In the genomic region with DNA sequence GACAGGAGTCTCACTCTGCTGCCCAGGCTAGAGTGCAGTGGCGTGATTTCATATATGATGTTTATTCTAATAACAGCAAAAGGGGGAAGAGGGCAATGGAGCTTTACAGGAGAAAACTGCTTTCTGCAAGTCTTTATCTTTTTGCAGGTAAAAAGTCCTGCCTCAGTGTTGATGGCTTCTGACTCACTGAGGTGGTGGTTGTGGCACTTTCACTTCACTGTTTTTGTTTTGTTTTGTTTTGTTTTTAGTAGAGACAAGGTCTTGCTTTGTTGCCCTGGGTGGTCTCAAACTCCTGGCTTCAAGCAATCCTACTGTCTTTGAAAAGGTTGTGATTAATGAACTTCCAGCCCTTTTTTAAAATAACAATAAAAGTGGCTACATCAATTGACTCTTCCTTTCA, we compare ENCODE assay signal across 20 cellular contexts.
DNase-seq lines count a peak whose midpoint lies in the region; ATAC-seq, FAIRE-seq and TF ChIP-seq lines count a peak whose summit lies in the region.
"Had no signal": no experiment of that assay in that cellular context is flagged by ENCODE, and none has a peak within 500 bp of the region (broad histone marks: within the 10 kb centered on the region; RNA-seq: fewer than 3 reads in every experiment).

No MANE protein-coding gene starts in this region.

- in situ Hi-C loops in GM12878 (cut with MboI): no loop called here

- no peaks in the 10 kb centered on the region for H3K27me3 ChIP-seq in GM12878 (replicated peaks in 1 of 2; ENCODE audit: control insufficient read depth in 2 of 2, insufficient read depth in 2 of 2, low read length in 1 of 2)
- H3K27me3 ChIP-seq: BLaER1 had no signal

- H3K27ac Mint-ChIP-seq in activated CD8-positive, alpha-beta T cell treated with anti-CD3 and anti-CD28 coated beads, Interleukin-2, amount 10 ng/mL, durations not matched to agents 7 days and 5 days: no peak overlapping the region
- no peak overlapping the region for H3K27ac Mint-ChIP-seq in activated CD8-positive, alpha-beta T cell treated with anti-CD3 and anti-CD28 coated beads for 36 hours
- H3K27ac Mint-ChIP-seq: CD4-positive, alpha-beta memory T cell; HFFc6 had no signal

- TF ChIP-seq RAD21 in GM12878 (IDR thresholded peaks at IDR 0.05; ENCODE audit: insufficient read depth, low read depth, low read length): no peak

- peaks cover 6% of the 10 kb centered on the region for H3K36me3 Mint-ChIP-seq in activated CD8-positive, alpha-beta T cell treated with anti-CD3 and anti-CD28 coated beads, Interleukin-2, amount 10 ng/mL, durations not matched to agents 7 days and 5 days (ENCODE audit: low read depth)
- peaks cover 5% of the 10 kb centered on the region for H3K36me3 Mint-ChIP-seq in activated CD8-positive, alpha-beta T cell treated with anti-CD3 and anti-CD28 coated beads for 36 hours (ENCODE audit: low read depth)
- H3K36me3 Mint-ChIP-seq: CD14-positive monocyte had no signal

- no peak for TF ChIP-seq POLR2A in GM12878 (IDR thresholded peaks at IDR 0.05; ENCODE audit: low read depth, low read length)

- peaks cover 6% of the 10 kb centered on the region for H3K9me3 ChIP-seq in GM12878 (replicated peaks; ENCODE audit: control insufficient read depth, insufficient read depth, low read length)

- 0% methylated on average over 1 of the region's 1 CpG for WGBS in GM12878 (ENCODE audit: insufficient coverage, insufficient replicate concordance, low lambda C conversion rate, missing lambda C conversion rate)

- H3K79me2 ChIP-seq in GM12878 (ENCODE audit: control insufficient read depth, insufficient read depth, low read length): no peaks in the 10 kb centered on the region

- no peak for DNase-seq in activated CD8-positive, alpha-beta T cell treated with anti-CD3 and anti-CD28 coated beads, Interleukin-2, amount 10 ng/mL, durations not matched to agents 7 days and 5 days
- DNase-seq in activated CD8-positive, alpha-beta T cell treated with anti-CD3 and anti-CD28 coated beads for 36 hours: no peak
- no peak for DNase-seq in GM12878 (ENCODE audit: low read depth, low spot score)
- DNase-seq: 8988T; CD4-positive, alpha-beta memory T cell; DMS153; DMS79; GF-D8; GOT3; H7; HFFc6 had no signal

- peak overlapping the region; percentile 28; the same call in 1 of the 2 replicates for H2AFZ ChIP-seq in GM12878 (ENCODE audit: control insufficient read depth, low read depth, low read length)

- H3K27me3 Mint-ChIP-seq in activated CD8-positive, alpha-beta T cell treated with anti-CD3 and anti-CD28 coated beads, Interleukin-2, amount 10 ng/mL, durations not matched to agents 7 days and 5 days (ENCODE audit: low read depth): peaks cover 19% of the 10 kb centered on the region
- H3K27me3 Mint-ChIP-seq in activated CD8-positive, alpha-beta T cell treated with anti-CD3 and anti-CD28 coated beads for 36 hours: peaks cover 8% of the 10 kb centered on the region

- RAD21 ChIA-PET in GM12878 (lab: Charles Lee; ENCODE audit: unreplicated experiment): interaction anchor here (1.4 kb wide), 1 partner anchor 41 kb away, joined by 3 read pairs; no protein-coding TSS in a partner anchor

- no peak for TF ChIP-seq EP300 in GM12878 (IDR thresholded peaks at IDR 0.05; ENCODE audit: borderline replicate concordance in 1 of 2, control insufficient read depth in 1 of 2, low read depth in 2 of 2, low read length in 2 of 2)

- no TSS peak for BruUV-seq in GM12878 (replicated peaks; lab: Mats Ljungman, UMichigan)

- no peak for FAIRE-seq in GM12878 (lab: Jason Lieb, UNC)
- FAIRE-seq: GM12892 had no signal

- H3K4me2 ChIP-seq in GM12878 (ENCODE audit: control insufficient read depth, insufficient read depth): peak overlapping the region; percentile 2; the same call in 1 of the 2 replicates
- H3K4me2 ChIP-seq: BLaER1 had no signal

- peaks cover 6% of the 10 kb centered on the region for H3K4me1 ChIP-seq in GM12878 (ENCODE audit: control insufficient read depth, insufficient read depth, low read length)
- H3K4me1 ChIP-seq: BLaER1 had no signal

- no peak overlapping the region for H3K4me3 Mint-ChIP-seq in activated CD8-positive, alpha-beta T cell treated with anti-CD3 and anti-CD28 coated beads, Interleukin-2, amount 10 ng/mL, durations not matched to agents 7 days and 5 days
- H3K4me3 Mint-ChIP-seq in activated CD8-positive, alpha-beta T cell treated with anti-CD3 and anti-CD28 coated beads for 36 hours: no peak overlapping the region
- H3K4me3 Mint-ChIP-seq: CD14-positive monocyte; CD4-positive, alpha-beta memory T cell; HFFc6 had no signal

- TF ChIP-seq CTCF in activated CD8-positive, alpha-beta T cell treated with anti-CD3 and anti-CD28 coated beads for 36 hours (IDR thresholded peaks at IDR 0.05): no peak
- TF ChIP-seq CTCF in GM12878 (IDR thresholded peaks at IDR 0.05 in 2 of 3, conservative IDR thresholded peaks at IDR 0.05 in 1 of 3; ENCODE audit: control insufficient read depth in 2 of 3, extremely low read depth in 1 of 3, insufficient read depth in 1 of 3, low read depth in 3 of 3, low read length in 3 of 3): no peak

- no peak overlapping the region for H3K4me3 ChIP-seq in GM12878
- H3K4me3 ChIP-seq: BLaER1 had no signal

- H3K36me3 ChIP-seq in GM12878 (ENCODE audit: control insufficient read depth in 2 of 2, insufficient read depth in 2 of 2, low read length in 1 of 2): no peaks in the 10 kb centered on the region

- ATAC-seq in activated CD8-positive, alpha-beta T cell treated with anti-CD3 and anti-CD28 coated beads, Interleukin-2, amount 10 ng/mL, durations not matched to agents 7 days and 5 days: peak; percentile 36
- ATAC-seq in activated CD8-positive, alpha-beta T cell treated with anti-CD3 and anti-CD28 coated beads for 36 hours: no peak
- peak; percentile 40 for ATAC-seq in HG02610 (IDR thresholded peaks at IDR 0.05; ENCODE audit: unreplicated experiment)
- ATAC-seq in GM12878: peak; percentile 79
- no peak for ATAC-seq in HG03196 (IDR thresholded peaks at IDR 0.05; ENCODE audit: unreplicated experiment)
- ATAC-seq in HG03460 (IDR thresholded peaks at IDR 0.05; ENCODE audit: unreplicated experiment): no peak
- no peak for ATAC-seq in GM21825 (IDR thresholded peaks at IDR 0.05; ENCODE audit: unreplicated experiment)
- ATAC-seq: HCT116 had no signal

- SMC1A ChIA-PET in GM12878 (lab: Charles Lee; ENCODE audit: uncharacterized antibody, unreplicated experiment): no interaction called here

- H3K27ac ChIP-seq in GM12878 (ENCODE audit: control insufficient read depth, insufficient read depth): peak overlapping the region; percentile 14; the same call in 1 of the 2 replicates
- H3K27ac ChIP-seq: BLaER1, HL-60 had no signal

- CTCF ChIA-PET in activated CD8-positive, alpha-beta T cell treated with anti-CD3 and anti-CD28 coated beads, Interleukin-2, amount 10 ng/mL, durations not matched to agents 7 days and 5 days (lab: Charles Lee): no interaction called here
- CTCF ChIA-PET in activated CD8-positive, alpha-beta T cell treated with anti-CD3 and anti-CD28 coated beads for 36 hours (lab: Charles Lee): no interaction called here
- CTCF ChIA-PET in GM12878 (lab: Yijun Ruan, JAX): no interaction called here

- POLR2A ChIA-PET in activated CD8-positive, alpha-beta T cell treated with anti-CD3 and anti-CD28 coated beads, Interleukin-2, amount 10 ng/mL, durations not matched to agents 7 days and 5 days (lab: Charles Lee): no interaction called here
- POLR2A ChIA-PET in activated CD8-positive, alpha-beta T cell treated with anti-CD3 and anti-CD28 coated beads for 36 hours (lab: Charles Lee): no interaction called here
- POLR2A ChIA-PET in GM12878 (lab: Charles Lee): interaction anchor here (0.6 kb wide), 1 partner anchor 1924 kb away, joined by 4 read pairs; no protein-coding TSS in a partner anchor

- intact Hi-C loops in activated CD8-positive, alpha-beta T cell treated with anti-CD3 and anti-CD28 coated beads for 36 hours (cut with micrococcal nuclease): no loop called here
- intact Hi-C loops in GM12878 (cut with micrococcal nuclease; ENCODE audit: unreplicated experiment): no loop called here

- peaks cover 13% of the 10 kb centered on the region for H3K9me3 Mint-ChIP-seq in activated CD8-positive, alpha-beta T cell treated with anti-CD3 and anti-CD28 coated beads, Interleukin-2, amount 10 ng/mL, durations not matched to agents 7 days and 5 days (ENCODE audit: insufficient read depth)
- peaks cover 11% of the 10 kb centered on the region for H3K9me3 Mint-ChIP-seq in activated CD8-positive, alpha-beta T cell treated with anti-CD3 and anti-CD28 coated beads for 36 hours

- H3K9ac ChIP-seq in GM12878 (ENCODE audit: control insufficient read depth, insufficient read depth, low read length): no peak overlapping the region
- H3K9ac ChIP-seq: BLaER1 had no signal

- peaks cover 25% of the 10 kb centered on the region for H3K4me1 Mint-ChIP-seq in activated CD8-positive, alpha-beta T cell treated with anti-CD3 and anti-CD28 coated beads, Interleukin-2, amount 10 ng/mL, durations not matched to agents 7 days and 5 days (ENCODE audit: low read depth)
- peaks cover 5% of the 10 kb centered on the region for H3K4me1 Mint-ChIP-seq in activated CD8-positive, alpha-beta T cell treated with anti-CD3 and anti-CD28 coated beads for 36 hours (ENCODE audit: low read depth)
- H3K4me1 Mint-ChIP-seq: CD14-positive monocyte; CD4-positive, alpha-beta memory T cell had no signal

- no peaks in the 10 kb centered on the region for H4K20me1 ChIP-seq in GM12878 (ENCODE audit: control insufficient read depth, insufficient read depth)
- H4K20me1 ChIP-seq: BLaER1 had no signal

TF ChIP-seq in GM12878, 131 proteins besides CTCF, POLR2A, EP300 and RAD21 (continues in another document):
- no peak for TF ChIP-seq NRF1 (conservative IDR thresholded peaks at IDR 0.05; ENCODE audit: low read depth, low read length)

Comparison
In these comparisons a context has a peak if more than half of its experiments do, and no peak if none do; other contexts are left out.
1. ATAC-seq: peak in activated CD8-positive, alpha-beta T cell treated with anti-CD3 and anti-CD28 coated beads, Interleukin-2, amount 10 ng/mL, durations not matched to agents 7 days and 5 days (single experiment), HG02610 (single experiment) and GM12878 (single experiment); none in activated CD8-positive, alpha-beta T cell treated with anti-CD3 and anti-CD28 coated beads for 36 hours (single experiment), HG03196 (single experiment), HG03460 (single experiment) and GM21825 (single experiment).